Comparison of ENCODE assay signal across 8 cellular contexts in the genomic region with DNA sequence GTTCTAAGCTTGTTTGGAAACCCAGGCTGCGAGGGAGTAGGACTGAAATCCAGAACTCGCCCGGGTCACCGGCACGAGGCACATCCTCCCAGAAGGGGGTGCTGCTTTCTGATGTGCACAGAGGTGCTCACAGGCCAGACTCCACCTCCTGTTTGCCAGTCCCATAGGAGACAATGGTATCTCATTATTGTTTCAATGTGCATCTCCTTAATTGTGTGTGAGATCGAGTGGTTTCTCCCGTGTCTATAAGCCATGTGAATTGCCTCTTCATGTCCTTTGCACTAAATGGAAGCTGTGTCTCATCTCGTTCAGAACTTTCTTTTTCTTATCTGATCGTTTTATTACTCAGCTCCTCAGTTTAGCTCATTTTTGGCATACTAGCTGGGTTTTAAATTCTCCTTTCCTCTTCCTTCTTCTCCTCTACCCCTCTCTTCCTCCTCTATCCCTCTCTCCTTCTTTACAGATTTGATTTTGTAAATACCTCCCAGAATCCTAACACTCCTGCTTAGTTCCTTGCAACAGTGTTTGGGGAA. TPM values are rescaled to one million over a fixed set of nuclear protein-coding genes. Genes with fewer than 3 reads are reported as not detected.
A peak's percentile ranks its signal among the peaks of the same experiment; 100 is the strongest.
DNase-seq lines count a peak whose midpoint lies in the region; ATAC-seq and TF ChIP-seq lines count a peak whose summit lies in the region.

No MANE protein-coding gene starts in this region.

- H3K9me2 ChIP-seq in PC-3 (replicated peaks; ENCODE audit: low read length) = no peaks in the 10 kb centered on the region

- POLR2A ChIA-PET in PC-3 (lab: Charles Lee; ENCODE audit: unreplicated experiment) = no interaction called here

- TF ChIP-seq POLR2A in vagina (IDR thresholded peaks at IDR 0.05) = no peak

- no peaks in the 10 kb centered on the region for H3K9me3 Mint-ChIP-seq in progenitor cell of endocrine pancreas (ENCODE audit: low read depth)

- no peak overlapping the region for H3K9ac ChIP-seq in PC-3 (ENCODE audit: low read length)

- H3K27me3 ChIP-seq in PC-3 (ENCODE audit: low read length) (peaks cover 6% of the 10 kb centered on the region; the same call in 1 of the 2 replicates), vagina (no peaks in the 10 kb centered on the region)

- no peak overlapping the region for H3K4me3 Mint-ChIP-seq in progenitor cell of endocrine pancreas (ENCODE audit: low read depth)

- no peak overlapping the region for H3K27ac Mint-ChIP-seq in progenitor cell of endocrine pancreas

- peaks cover 21% of the 10 kb centered on the region for H3K27me3 Mint-ChIP-seq in progenitor cell of endocrine pancreas

- H3K36me3 ChIP-seq in PC-3 (ENCODE audit: low read depth, low read length) (no peaks in the 10 kb centered on the region), vagina (no peaks in the 10 kb centered on the region)

- H3K4me2 ChIP-seq in PC-3 (ENCODE audit: low read length) = peak overlapping the region; percentile 44; the same call in 1 of the 2 replicates

- H2AFZ ChIP-seq in PC-3 (ENCODE audit: low read length) = no peak overlapping the region

- CTCF ChIA-PET in PC-3 (lab: Charles Lee) = interaction anchor here (0.6 kb wide), 1 partner anchor 227 kb away, joined by 3 read pairs; no protein-coding TSS in a partner anchor

- ATAC-seq in HG02973 (IDR thresholded peaks at IDR 0.05; ENCODE audit: unreplicated experiment) (peak; percentile 71), PC-3 (peak; percentile 70), GM21786 (IDR thresholded peaks at IDR 0.05; ENCODE audit: unreplicated experiment) (no peak)

- no peaks in the 10 kb centered on the region for H4K20me1 ChIP-seq in PC-3 (ENCODE audit: low read length)

- H3K9me3 ChIP-seq in PC-3 (ENCODE audit: low read length) (no peaks in the 10 kb centered on the region), vagina (no peaks in the 10 kb centered on the region)

- no TSS peak for BruUV-seq in PC-3 (replicated peaks; lab: Mats Ljungman, UMichigan)

- H3K4me3 ChIP-seq in GM12864 (ENCODE audit: low read depth, low read length) (no peak overlapping the region), PC-3 (ENCODE audit: low read length) (no peak overlapping the region), vagina (peak overlapping the region in 1 of 2 donors; percentile 7)

- H3K4me1 Mint-ChIP-seq in progenitor cell of endocrine pancreas (ENCODE audit: low read depth) = no peaks in the 10 kb centered on the region

- H3K27ac ChIP-seq in PC-3 (ENCODE audit: low read length) = no peak overlapping the region
- H3K27ac ChIP-seq in vagina = no peak overlapping the region

- no peaks in the 10 kb centered on the region for H3F3A ChIP-seq in PC-3 (ENCODE audit: low read length, unreplicated experiment)

- H3K4me1 ChIP-seq in PC-3 (ENCODE audit: insufficient read depth, low read length) (no peaks in the 10 kb centered on the region), vagina (no peaks in the 10 kb centered on the region)

- H3K79me2 ChIP-seq in PC-3 (ENCODE audit: low read length) = no peaks in the 10 kb centered on the region

- intact Hi-C loops in PC-3 (cut with micrococcal nuclease) = loop anchor here (1.0 to 10.0 kb wide), 2 partner anchors 233 to 701 kb away; no protein-coding TSS in a partner anchor
- intact Hi-C loops in vagina (cut with DNase I) = loop anchor here (5.0 kb wide), 1 partner anchor 234 kb away; no protein-coding TSS in a partner anchor

- peak; percentile 86 for TF ChIP-seq CTCF in GM12864 (IDR thresholded peaks at IDR 0.05; ENCODE audit: low read depth, low read length, missing control alignments)
- TF ChIP-seq CTCF in PC-3 (conservative IDR thresholded peaks at IDR 0.05; ENCODE audit: low read depth, low read length) = peak; percentile 59
- peak; percentile 49 for TF ChIP-seq CTCF in progenitor cell of endocrine pancreas (IDR thresholded peaks at IDR 0.05; ENCODE audit: unreplicated experiment)
- peak in 2 of 3 experiments; percentile 17 to 28 for TF ChIP-seq CTCF in vagina (IDR thresholded peaks at IDR 0.05)

- DNase-seq in GM12864 (ENCODE audit: low read depth) (no peak), PC-3 (peak; percentile 44), foreskin melanocyte (peak; percentile 48), progenitor cell of endocrine pancreas (ENCODE audit: low spot score, unreplicated experiment) (peak; percentile 11), vagina (ENCODE audit: extremely low spot score in 2 of 2) (no peak)
- DNase-seq in activated T-cell treated with anti-CD3 and anti-CD28 coated beads, Interleukin-2, amount 50 U/mL, for 48 hours = peak; percentile 78 to 81

- H3K36me3 Mint-ChIP-seq in progenitor cell of endocrine pancreas (ENCODE audit: insufficient read depth) = no peaks in the 10 kb centered on the region

RNA-seq across cellular contexts. Expression of a gene that starts 32.1 kb away (rescaled TPM):
- total RNA-seq in PC-3 (2014; rRNA removed) = not detected in 2 replicates
- 0.27 and 0.36 TPM in 2 replicates for total RNA-seq in progenitor cell of endocrine pancreas
- total RNA-seq in vagina = 9.1 TPM

RNA-seq across cellular contexts. Expression of a gene that starts 48.8 kb away (rescaled TPM):
- total RNA-seq in PC-3 (2014; rRNA removed) (not detected in 2 replicates), progenitor cell of endocrine pancreas (not detected in 2 replicates), vagina (2.5 TPM)

Comparison
In these comparisons a context has a peak if more than half of its experiments do, and no peak if none do; other contexts are left out.
1. DNase-seq: peak in PC-3 (single experiment), activated T-cell treated with anti-CD3 and anti-CD28 coated beads, Interleukin-2, amount 50 U/mL, for 48 hours (2 of 2), foreskin melanocyte (single experiment) and progenitor cell of endocrine pancreas (single experiment); none in GM12864 (single experiment) and vagina (0 of 2).
2. CTCF ChIP-seq: peak in every context shown above with its lines; median percentile 86 in GM12864; 59 in PC-3; 49 in progenitor cell of endocrine pancreas; 22 in vagina.